ENCODE assay signal across 27 cellular contexts in the genomic region with DNA sequence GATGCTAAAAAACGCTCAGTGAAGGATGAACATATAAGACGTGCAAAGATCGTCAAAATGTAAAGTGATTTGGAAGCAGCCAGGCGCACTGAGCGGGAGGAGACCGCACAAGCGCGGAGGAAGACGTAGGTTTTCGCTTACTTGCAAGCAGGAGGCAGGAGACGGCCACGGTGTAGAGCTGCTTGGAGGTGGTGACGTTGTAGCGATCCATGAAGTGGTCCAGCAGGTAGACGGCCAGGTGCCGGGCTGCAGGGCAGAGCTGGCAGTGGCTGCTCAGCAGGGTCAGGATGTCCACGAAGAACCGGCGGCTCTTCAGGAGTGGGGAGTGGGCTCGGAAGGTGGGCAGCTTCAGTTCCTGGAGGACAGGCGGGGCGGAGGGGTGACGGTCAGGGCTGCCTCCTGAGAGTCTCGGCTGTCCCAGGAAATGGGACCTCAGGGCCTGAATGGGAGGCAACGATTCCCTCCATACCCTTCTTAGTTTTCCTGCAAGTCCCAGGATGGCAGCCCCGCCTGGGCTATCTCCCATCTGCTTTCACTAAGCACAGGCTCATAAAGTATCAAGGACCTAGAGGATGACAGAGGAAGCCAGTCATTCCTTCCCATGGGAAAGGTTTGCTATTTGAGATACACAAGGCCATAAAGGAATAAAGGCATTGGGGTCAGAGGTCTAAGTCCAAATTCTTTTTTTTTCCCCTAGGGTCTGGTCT. TPM values are rescaled to one million over a fixed set of nuclear protein-coding genes. Genes with fewer than 3 reads are reported as not detected.
DNase-seq lines count a peak whose midpoint lies in the region; ATAC-seq, FAIRE-seq and TF ChIP-seq lines count a peak whose summit lies in the region.
"Had no signal": no experiment of that assay in that cellular context is flagged by ENCODE, and none has a peak within 500 bp of the region (broad histone marks: within the 10 kb centered on the region; RNA-seq: fewer than 3 reads in every experiment).

No MANE protein-coding gene starts in this region.

- TF ChIP-seq RAD21 in K562 (CRISPR knock-in tag; conservative IDR thresholded peaks at IDR 0.05 in 1 of 2, IDR thresholded peaks at IDR 0.05 in 1 of 2), result no peak

- no peaks in the 10 kb centered on the region for H3K9me3 ChIP-seq in K562 (replicated peaks; ENCODE audit: control insufficient read depth, insufficient read depth, low read depth, low read length)
- no peaks in the 10 kb centered on the region for H3K9me3 ChIP-seq in mucosa of rectum (ENCODE audit: control insufficient read depth in 2 of 2, low read length in 2 of 2)
- no peaks in the 10 kb centered on the region for H3K9me3 ChIP-seq in small intestine (ENCODE audit: control insufficient read depth, low read depth)
- H3K9me3 ChIP-seq: SJSA1 had no signal

- H3K4me1 ChIP-seq in K562 (replicated peaks in 1 of 2; ENCODE audit: control insufficient read depth in 2 of 2, insufficient read depth in 2 of 2, low read length in 2 of 2), result peaks cover 0 to 4% of the 10 kb centered on the region in 2 experiments; a peak in 1 of 5 replicates
- peaks cover 28 to 42% of the 10 kb centered on the region in 2 donors for H3K4me1 ChIP-seq in mucosa of rectum (ENCODE audit: control insufficient read depth in 2 of 2, insufficient read depth in 2 of 2, low read length in 2 of 2)
- peaks cover 3 to 7% of the 10 kb centered on the region in 2 donors for H3K4me1 ChIP-seq in small intestine (ENCODE audit: control insufficient read depth in 2 of 2, insufficient read depth in 1 of 2, low read depth in 1 of 2, low read length in 1 of 2)
- H3K4me1 ChIP-seq: SJSA1 had no signal

- H3K79me2 ChIP-seq in K562 (ENCODE audit: control insufficient read depth, insufficient read depth, low read length), result no peaks in the 10 kb centered on the region

- no peaks in the 10 kb centered on the region for H4K20me1 ChIP-seq in K562 (replicated peaks; ENCODE audit: control insufficient read depth, insufficient read depth, low read length)

- ATAC-seq in K562, result peak; percentile 47
- ATAC-seq in GM21723 (IDR thresholded peaks at IDR 0.05; ENCODE audit: unreplicated experiment), result no peak
- ATAC-seq in HG02840 (IDR thresholded peaks at IDR 0.05; ENCODE audit: low FRiP score, unreplicated experiment), result no peak
- ATAC-seq: CD8-positive, alpha-beta T cell; HCT116; HepG2; PC-3 had no signal

- H3K27ac ChIP-seq in K562 (ENCODE audit: extremely low read depth, low read depth, low read length) (no peak overlapping the region), mucosa of rectum (ENCODE audit: low read depth in 2 of 2, low read length in 2 of 2) (peak overlapping the region; percentile 59 to 72), small intestine (ENCODE audit: low read depth in 1 of 2, low read length in 1 of 2) (no peak overlapping the region)
- H3K27ac ChIP-seq: SJSA1 had no signal

- H3K9me1 ChIP-seq in K562 (ENCODE audit: control insufficient read depth, insufficient read depth, low read length), result no peaks in the 10 kb centered on the region

- H2AFZ ChIP-seq in K562 (ENCODE audit: low read depth, low read length), result no peak overlapping the region

- H3K36me3 ChIP-seq in K562 (ENCODE audit: control insufficient read depth, insufficient read depth, low read length) (no peaks in the 10 kb centered on the region), mucosa of rectum (ENCODE audit: control insufficient read depth in 2 of 2, insufficient read depth in 2 of 2, low read length in 2 of 2) (no peaks in the 10 kb centered on the region), small intestine (ENCODE audit: control insufficient read depth in 2 of 2, insufficient read depth in 2 of 2, low read length in 2 of 2) (no peaks in the 10 kb centered on the region)

- BruUV-seq in K562 (replicated peaks; lab: Mats Ljungman, UMichigan), result no TSS peak

- H3K4me2 ChIP-seq in K562 (ENCODE audit: insufficient read depth, low read length), result no peak overlapping the region

- TF ChIP-seq EP300 in K562 (IDR thresholded peaks at IDR 0.05; ENCODE audit: low read length), result no peak

- DNase-seq in LoVo (ENCODE audit: low spot score), result peak; percentile 9
- no peak for DNase-seq in K562 (ENCODE audit: extremely low read depth in 1 of 4, low spot score in 3 of 4)
- DNase-seq in small intestine, result peak; percentile 82
- no peak for DNase-seq in RKO (ENCODE audit: low spot score)
- no peak for DNase-seq in NCI-H2227 (lab: John Stamatoyannopoulos, UW; ENCODE audit: unreplicated experiment)
- DNase-seq: CD8-positive, alpha-beta T cell; DMS79 treated with DMSO at 0.1 percent for 48 hours; GF-D8; KBM-7; MM.1S; NCI-H2029 treated with DMSO at 0.1 percent for 48 hours; NCI-H226; NCI-H510A; NCI-H748 treated with DMSO at 0.1 percent for 48 hours; NK-92 treated with Interleukin-12 subunit alpha and Interleukin-12 subunit beta, amount 100 ng/mL, for 24 hours; PC-3; Right ventricle myocardium superior; RPMI8226 had no signal

- POLR2A ChIA-PET in K562 (lab: Yijun Ruan, JAX), result interaction anchor here (0.5 to 1.0 kb wide), 2 partner anchors 26 to 31 kb away, joined by 3 to 4 read pairs; no protein-coding TSS in a partner anchor

- TF ChIP-seq CTCF in K562 (IDR thresholded peaks at IDR 0.05 in 2 of 3, conservative IDR thresholded peaks at IDR 0.05 in 1 of 3; ENCODE audit: insufficient read depth in 2 of 3, low read depth in 1 of 3, low read length in 3 of 3), result no peak

- H3K9ac ChIP-seq in K562 (ENCODE audit: insufficient read depth in 1 of 2, low read depth in 2 of 2, low read length in 2 of 2), result 0 out of 4 replicates have a peak overlapping the region, but pooled peaks of 1 of the 2 experiments have one; percentile 2
- no peak overlapping the region for H3K9ac ChIP-seq in mucosa of rectum (ENCODE audit: low read depth in 1 of 2, low read length in 2 of 2)

- CTCF ChIA-PET in K562 (lab: Yijun Ruan, JAX; ENCODE audit: low intra/inter-chr PET ratio), result no interaction called here

- H3K4me3 ChIP-seq in K562, result no peak overlapping the region
- peak overlapping the region; percentile 1 to 61 for H3K4me3 ChIP-seq in mucosa of rectum (ENCODE audit: low read length in 2 of 2)
- no peak overlapping the region for H3K4me3 ChIP-seq in small intestine (ENCODE audit: low read depth in 1 of 2, low read length in 2 of 2)
- H3K4me3 ChIP-seq: SJSA1 had no signal

- FAIRE-seq in K562 (lab: Jason Lieb, UNC) (no peak), small intestine (lab: Jason Lieb, UNC) (no peak)
- FAIRE-seq: GM12891, H1, HepG2 had no signal

- H3K27me3 ChIP-seq in K562 (ENCODE audit: control insufficient read depth in 2 of 2, insufficient read depth in 2 of 2, low read length in 2 of 2), result peaks cover 6 to 31% of the 10 kb centered on the region in 2 experiments; a peak in 4 of 5 replicates
- H3K27me3 ChIP-seq in mucosa of rectum (ENCODE audit: control insufficient read depth in 2 of 2, insufficient read depth in 2 of 2, low read length in 2 of 2), result no peaks in the 10 kb centered on the region
- H3K27me3 ChIP-seq in small intestine (ENCODE audit: control insufficient read depth in 2 of 2, insufficient read depth in 2 of 2, low read length in 2 of 2), result no peaks in the 10 kb centered on the region
- H3K27me3 ChIP-seq: SJSA1 had no signal

- 17% methylated on average over 26 of the region's 26 CpGs for WGBS in K562 (ENCODE audit: insufficient coverage, low coverage, missing lambda C conversion rate)
- 68 to 82% (median 76%) methylated on average over 26 of the region's 26 CpGs for whole genome bisulfite sequencing in small intestine, 3 donors

- intact Hi-C loops in K562 (cut with micrococcal nuclease), result no loop called here

- no peak for TF ChIP-seq POLR2A in K562 (conservative IDR thresholded peaks at IDR 0.05)

- in situ Hi-C loops in K562 (cut with MboI), result no loop called here

TF ChIP-seq in K562, 482 proteins besides CTCF, POLR2A, EP300 and RAD21 (continues in another document):
- no peak for TF ChIP-seq SP2 (IDR thresholded peaks at IDR 0.05; ENCODE audit: extremely low read depth, low read depth, low read length, poor library complexity, severe bottlenecking)

RNA-seq across cellular contexts. Expression of gene CCNJL, which starts 31.8 kb away (rescaled TPM):
- not detected in 2 replicates for total RNA-seq in K562 (2011; cell fraction: chromatin; rRNA removed; ENCODE audit: low replicate concordance)
- not detected in 2 replicates for total RNA-seq in K562 (2011; cell fraction: nucleolus; rRNA removed)
- not detected in 2 replicates for total RNA-seq in K562 (2011; cell fraction: nucleoplasm; rRNA removed)
- total RNA-seq in K562 (2014; rRNA removed) (0.04 TPM in 1 of 2 replicates, not detected in the other), K562 (2014; rRNA removed; fragmentation: Illumina TruSeq; extraction: Trizol) (not detected in 2 replicates), K562 (2015; rRNA removed; fragmentation: Illumina TruSeq; extraction: Trizol) (not detected in 2 replicates), K562 (2021) (0.04 and 0.13 TPM in 2 replicates)
- polyA plus RNA-seq in K562 (2011; rRNA removed) (not detected in 2 replicates), K562 (2014; fragmentation: Illumina TruSeq; extraction: Trizol) (not detected in 2 replicates), K562 (2014; fragmentation: Nextera tagmentation; extraction: Ambion mirVana) (not detected), K562 (2014; rRNA removed) (not detected in 2 replicates), small intestine (1 to 10 TPM in 1 of 3 donors, under 1 TPM in 2; 0.22 to 2.5 (median 0.54) TPM)
- polyA plus RNA-seq in K562 (2011; cell fraction: cytosol; rRNA removed), result not detected in 2 replicates
- polyA plus RNA-seq in K562 (2011; cell fraction: nucleus; rRNA removed), result not detected in 2 replicates
- 0.03 and 0.04 TPM in 2 replicates for polyA plus RNA-seq in K562 (2012)
- not detected in 2 replicates for polyA minus RNA-seq in K562 (2011; rRNA and poly(A)+ RNA removed)
- not detected in 2 replicates for polyA minus RNA-seq in K562 (2011; cell fraction: cytosol; rRNA and poly(A)+ RNA removed)
- not detected in 2 replicates for polyA minus RNA-seq in K562 (2011; cell fraction: nucleus; rRNA and poly(A)+ RNA removed)
- total RNA-seq: CD8-positive, alpha-beta T cell had no signal

RNA-seq across cellular contexts. Expression of gene FABP6, which starts 51.2 kb away (rescaled TPM):
- not detected in 2 replicates for total RNA-seq in K562 (2011; cell fraction: chromatin; rRNA removed; ENCODE audit: low replicate concordance)
- total RNA-seq in K562 (2011; cell fraction: nucleolus; rRNA removed), result not detected in 2 replicates
- total RNA-seq in K562 (2011; cell fraction: nucleoplasm; rRNA removed), result not detected in 2 replicates
- total RNA-seq in K562 (2014; rRNA removed), result not detected in 2 replicates
- total RNA-seq in K562 (2014; rRNA removed; fragmentation: Illumina TruSeq; extraction: Trizol), result 0.18 TPM in 1 of 2 replicates, not detected in the other
- not detected in 2 replicates for total RNA-seq in K562 (2015; rRNA removed; fragmentation: Illumina TruSeq; extraction: Trizol)
- not detected in 2 replicates for total RNA-seq in K562 (2021)
- 0.21 and 0.27 TPM in 2 replicates for polyA plus RNA-seq in K562 (2011; rRNA removed)
- 0.27 and 0.57 TPM in 2 replicates for polyA plus RNA-seq in K562 (2011; cell fraction: cytosol; rRNA removed)
- polyA plus RNA-seq in K562 (2011; cell fraction: nucleus; rRNA removed), result not detected in 2 replicates
- polyA plus RNA-seq in K562 (2012), result 0.16 TPM in 1 of 2 replicates, not detected in the other
- polyA plus RNA-seq in K562 (2014; fragmentation: Illumina TruSeq; extraction: Trizol), result not detected in 2 replicates
- under 1 TPM; 0.11 to 0.24 TPM for polyA plus RNA-seq in K562 (2014; fragmentation: Nextera tagmentation; extraction: Ambion mirVana)
- polyA plus RNA-seq in K562 (2014; rRNA removed), result 0.33 and 0.78 TPM in 2 replicates
- polyA minus RNA-seq in K562 (2011; rRNA and poly(A)+ RNA removed), result 0.27 TPM in 1 of 2 replicates, not detected in the other
- not detected in 2 replicates for polyA minus RNA-seq in K562 (2011; cell fraction: cytosol; rRNA and poly(A)+ RNA removed)
- polyA minus RNA-seq in K562 (2011; cell fraction: nucleus; rRNA and poly(A)+ RNA removed), result not detected in 2 replicates
- polyA plus RNA-seq in small intestine, result 1 to 10 TPM in 1 of 3 donors, not detected in 2; 1.5 TPM
- total RNA-seq: CD8-positive, alpha-beta T cell; HepG2; LHCN-M2; PC-3; SJSA1 had no signal

Comparison
In these comparisons a context has a peak if more than half of its experiments do, and no peak if none do; other contexts are left out.
1. DNase-seq: peak in LoVo (single experiment) and small intestine (single experiment); none in K562 (0 of 4), RKO (single experiment) and NCI-H2227 (single experiment).
2. H3K27ac ChIP-seq: peak in mucosa of rectum (2 of 2); none in K562 (single experiment) and small intestine (0 of 2).
3. H3K4me3 ChIP-seq: peak in mucosa of rectum (2 of 2); none in K562 (single experiment) and small intestine (0 of 2).